Comparison of ENCODE assay signal across 1 cellular context in genomic region chr7:897771-898376, GRCh38.
TF ChIP-seq lines count a peak whose summit lies in the region.

No MANE protein-coding gene starts in this region.

TF ChIP-seq in GM12878, 131 proteins besides CTCF, POLR2A, EP300 and RAD21:
- TF ChIP-seq ZNF622 (IDR thresholded peaks at IDR 0.05) = no peak
- TF ChIP-seq SRF (IDR thresholded peaks at IDR 0.05; ENCODE audit: low read depth in 2 of 2, low read length in 2 of 2) = no peak
- TF ChIP-seq CHD4 (IDR thresholded peaks at IDR 0.05) = no peak
- no peak for TF ChIP-seq KDM1A (IDR thresholded peaks at IDR 0.05; ENCODE audit: borderline replicate concordance)
- no peak for TF ChIP-seq RCOR1 (conservative IDR thresholded peaks at IDR 0.05; ENCODE audit: low read depth, low read length)
- TF ChIP-seq E2F8 (IDR thresholded peaks at IDR 0.05; ENCODE audit: low read depth, partially characterized antibody) = no peak
- no peak for TF ChIP-seq ZNF592 (IDR thresholded peaks at IDR 0.05)
- TF ChIP-seq ZBTB4 (CRISPR knock-in tag; IDR thresholded peaks at IDR 0.05) = no peak
- no peak for TF ChIP-seq TBL1XR1 (IDR thresholded peaks at IDR 0.05; ENCODE audit: low read depth, low read length)
